1 cellular context compared by ENCODE assay signal in the genomic region with DNA sequence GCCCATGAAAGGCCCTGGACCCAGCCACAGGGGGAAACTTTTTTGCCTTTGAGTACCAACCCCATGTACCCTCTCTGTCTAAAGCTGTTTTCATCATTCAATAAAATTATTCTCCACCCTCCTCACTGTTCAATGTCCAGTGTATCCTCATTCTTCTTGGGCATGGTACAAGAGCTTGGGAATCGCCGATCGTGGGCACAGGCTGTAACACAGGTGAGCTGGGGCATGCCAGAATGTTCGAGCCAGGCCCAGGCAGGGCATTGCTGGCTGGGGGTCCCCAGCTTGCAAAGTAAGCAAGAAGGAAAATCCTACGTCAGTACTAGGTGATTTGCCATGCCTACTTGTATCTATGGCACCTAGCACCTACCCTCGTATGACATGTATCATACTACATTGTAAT.
TF ChIP-seq lines count a peak whose summit lies in the region.

No MANE protein-coding gene starts in this region.

TF ChIP-seq in H1, 55 proteins besides CTCF, POLR2A, EP300 and RAD21 (continued from another document):
- no peak for TF ChIP-seq MAFK (IDR thresholded peaks at IDR 0.05; ENCODE audit: low read depth, low read length)
- no peak for TF ChIP-seq BCL11A (IDR thresholded peaks at IDR 0.05; ENCODE audit: low read depth in 2 of 2, low read length in 2 of 2)
- TF ChIP-seq NANOG (IDR thresholded peaks at IDR 0.05; ENCODE audit: insufficient read depth, low read depth, low read length, poor library complexity, severe bottlenecking): no peak
- TF ChIP-seq FOSL1 (IDR thresholded peaks at IDR 0.05; ENCODE audit: insufficient read depth, low read depth, low read length): no peak
- TF ChIP-seq EGR1 (IDR thresholded peaks at IDR 0.05; ENCODE audit: borderline replicate concordance, low read depth, low read length): no peak
- no peak for TF ChIP-seq CHD2 (IDR thresholded peaks at IDR 0.05; ENCODE audit: low read length)
- TF ChIP-seq JUND (IDR thresholded peaks at IDR 0.05; ENCODE audit: low read length): no peak
- TF ChIP-seq TAF7 (optimal IDR thresholded peaks at IDR 0.05; ENCODE audit: borderline replicate concordance, low read depth, low read length): no peak
- TF ChIP-seq NRF1 (IDR thresholded peaks at IDR 0.05; ENCODE audit: low read depth, low read length): no peak
- no peak for TF ChIP-seq KDM4A (IDR thresholded peaks at IDR 0.05; ENCODE audit: low read depth, low read length, severe bottlenecking)
- TF ChIP-seq GABPA (IDR thresholded peaks at IDR 0.05; ENCODE audit: borderline replicate concordance, insufficient read depth, low read length): no peak
- TF ChIP-seq CBX5 (IDR thresholded peaks at IDR 0.05; ENCODE audit: low read depth, low read length): no peak
- no peak for TF ChIP-seq TBP (IDR thresholded peaks at IDR 0.05; ENCODE audit: low read depth, low read length)
- TF ChIP-seq SP4 (IDR thresholded peaks at IDR 0.05; ENCODE audit: low read length): no peak
- no peak for TF ChIP-seq KDM5A (IDR thresholded peaks at IDR 0.05; ENCODE audit: low read length)
